In genomic region chr1:117066367-117066766, GRCh38 we compare ENCODE assay signal across 14 cellular contexts. TPM values are rescaled to one million over a fixed set of nuclear protein-coding genes. Genes with fewer than 3 reads are reported as not detected.
DNase-seq lines count a peak whose midpoint lies in the region; ATAC-seq and TF ChIP-seq lines count a peak whose summit lies in the region.
"Had no signal": no experiment of that assay in that cellular context is flagged by ENCODE, and none has a peak within 500 bp of the region (broad histone marks: within the 10 kb centered on the region; RNA-seq: fewer than 3 reads in every experiment).

No MANE protein-coding gene starts in this region.

- POLR2A ChIA-PET in MCF 10A (lab: Yijun Ruan, JAX) = interaction anchor here (1.0 kb wide), 1 partner anchor 58 kb away, joined by 4 read pairs; no protein-coding TSS in a partner anchor

- H2AFZ ChIP-seq in neuronal stem cell (ENCODE audit: low read length) = no peak overlapping the region
- H2AFZ ChIP-seq: GM23248 had no signal

- H2BK15ac ChIP-seq in neuronal stem cell (ENCODE audit: low read length) = no peak overlapping the region

- H3K4me1 ChIP-seq in breast epithelium = no peaks in the 10 kb centered on the region
- H3K4me1 ChIP-seq in neuronal stem cell (ENCODE audit: control insufficient read depth in 2 of 2, insufficient read depth in 1 of 2, low read depth in 1 of 2, low read length in 2 of 2) = no peaks in the 10 kb centered on the region
- H3K4me1 ChIP-seq: Caco-2 had no signal

- no peak for ATAC-seq in memory B cell (ENCODE audit: low read depth)
- ATAC-seq: HepG2 had no signal

- CTCF ChIA-PET in MCF 10A (lab: Yijun Ruan, JAX) = interaction anchor here (0.6 to 12.9 kb wide), 17 partner anchors 25 to 1042 kb away, joined by 3 to 201 read pairs (median 4); no protein-coding TSS in a partner anchor

- H3K18ac ChIP-seq in neuronal stem cell (ENCODE audit: low read length) = no peak overlapping the region

- TF ChIP-seq POLR2A in breast epithelium (IDR thresholded peaks at IDR 0.05) = no peak

- peak overlapping the region; percentile 56 for H3K4ac ChIP-seq in neuronal stem cell (ENCODE audit: low read length)

- no peak overlapping the region for H3K4me3 ChIP-seq in breast epithelium
- no peak overlapping the region for H3K4me3 ChIP-seq in neuronal stem cell (ENCODE audit: low read length in 2 of 2)
- H3K4me3 ChIP-seq: GM23248, HAP-1 had no signal

- no peak overlapping the region for H4K8ac ChIP-seq in neuronal stem cell (ENCODE audit: low read depth, low read length)

- H3K27me3 Mint-ChIP-seq in MCF 10A (ENCODE audit: insufficient read depth, unreplicated experiment) (no peaks in the 10 kb centered on the region), memory B cell (no peaks in the 10 kb centered on the region)
- H3K27me3 Mint-ChIP-seq: CD4-positive, alpha-beta T cell had no signal

- TF ChIP-seq CTCF in MCF 10A (IDR thresholded peaks at IDR 0.05; ENCODE audit: unreplicated experiment) (no peak), breast epithelium (IDR thresholded peaks at IDR 0.05) (no peak)

- no peaks in the 10 kb centered on the region for H3K9me3 Mint-ChIP-seq in MCF 10A (ENCODE audit: unreplicated experiment)
- H3K9me3 Mint-ChIP-seq in memory B cell = no peaks in the 10 kb centered on the region
- H3K9me3 Mint-ChIP-seq: CD4-positive, alpha-beta T cell had no signal

- H3K27ac Mint-ChIP-seq in MCF 10A (ENCODE audit: low read depth, unreplicated experiment) (peak overlapping the region; percentile 60), memory B cell (peak overlapping the region; percentile 22)
- H3K27ac Mint-ChIP-seq: CD4-positive, alpha-beta T cell had no signal

- peaks cover 2% of the 10 kb centered on the region for H3K79me1 ChIP-seq in neuronal stem cell (ENCODE audit: low read depth, low read length)

- BruUV-seq in MCF 10A (replicated peaks; lab: Mats Ljungman, UMichigan) = no TSS peak

- no peak overlapping the region for H2BK12ac ChIP-seq in neuronal stem cell (ENCODE audit: low read length)

- H3K9me3 ChIP-seq in breast epithelium = no peaks in the 10 kb centered on the region
- H3K9me3 ChIP-seq in neuronal stem cell (replicated peaks in 1 of 2; ENCODE audit: control insufficient read depth in 2 of 2, insufficient read depth in 1 of 2, low read depth in 1 of 2, low read length in 2 of 2) = peaks cover 0 to 2% of the 10 kb centered on the region in 2 donors
- H3K9me3 ChIP-seq: Caco-2, HAP-1 had no signal

- H3K27me3 ChIP-seq in breast epithelium (no peaks in the 10 kb centered on the region), neuronal stem cell (ENCODE audit: control insufficient read depth in 3 of 3, insufficient read depth in 3 of 3, low read depth in 1 of 3, low read length in 3 of 3) (no peaks in the 10 kb centered on the region)

- intact Hi-C loops in MCF 10A (cut with micrococcal nuclease) (loop anchor here (5.0 to 10.0 kb wide), 4 partner anchors 298 to 686 kb away; partner anchors contain the start of gene MAN1A2), breast epithelium (cut with DNase I; ENCODE audit: low total_unique reads) (no loop called here)

- H3K23ac ChIP-seq in neuronal stem cell (ENCODE audit: low read depth, low read length, poor library complexity) = no peak overlapping the region

- no peak overlapping the region for H4K91ac ChIP-seq in neuronal stem cell (ENCODE audit: low read depth, low read length, poor library complexity)

- H3K4me3 Mint-ChIP-seq in MCF 10A (ENCODE audit: unreplicated experiment) (no peak overlapping the region), memory B cell (no peak overlapping the region)
- H3K4me3 Mint-ChIP-seq: CD4-positive, alpha-beta T cell had no signal

- no CpG with 5 or more reads among the region's 6 CpGs for WGBS in neuronal stem cell (ENCODE audit: extremely low coverage in 2 of 2, insufficient read length in 2 of 2, insufficient replicate concordance in 1 of 2), 2 donors

- DNase-seq in MCF 10A (ENCODE audit: unreplicated experiment) (no peak), breast epithelium (ENCODE audit: low spot score in 2 of 2) (no peak), memory B cell (ENCODE audit: low spot score in 2 of 2) (no peak), neuronal stem cell (ENCODE audit: low spot score) (no peak), NCI-H128 (lab: John Stamatoyannopoulos, UW; ENCODE audit: unreplicated experiment) (no peak), LoVo (ENCODE audit: low spot score) (no peak)
- DNase-seq: AML-193; Caco-2; CD4-positive, alpha-beta T cell; GDM1; GM23248 had no signal

- no peak overlapping the region for H3K14ac ChIP-seq in neuronal stem cell (ENCODE audit: low read length)

- H3K4me1 Mint-ChIP-seq in MCF 10A (ENCODE audit: insufficient read depth, unreplicated experiment) (peaks cover 20% of the 10 kb centered on the region), memory B cell (peaks cover 20% of the 10 kb centered on the region)

- H2BK5ac ChIP-seq in neuronal stem cell (ENCODE audit: low read length) = no peak overlapping the region

- H2BK120ac ChIP-seq in neuronal stem cell (ENCODE audit: low read depth, low read length) = no peak overlapping the region

- no peak overlapping the region for H2AK5ac ChIP-seq in neuronal stem cell (ENCODE audit: low read depth, low read length)

- no peak overlapping the region for H3K4me2 ChIP-seq in neuronal stem cell (ENCODE audit: insufficient read depth, low read length, poor library complexity, severe bottlenecking)

- H3K9ac ChIP-seq in neuronal stem cell (ENCODE audit: low read depth, low read length, poor library complexity) = no peak overlapping the region
- H3K9ac ChIP-seq: GM23248 had no signal

- H3K36me3 Mint-ChIP-seq in MCF 10A (ENCODE audit: insufficient read depth, unreplicated experiment) (peaks cover 15% of the 10 kb centered on the region), memory B cell (peaks cover 16% of the 10 kb centered on the region)

- H3K27ac ChIP-seq in breast epithelium (no peak overlapping the region), neuronal stem cell (replicated peaks; ENCODE audit: low read length) (no peak overlapping the region)
- H3K27ac ChIP-seq: C4-2B, GM23248 had no signal

- H3K36me3 ChIP-seq in breast epithelium = no peaks in the 10 kb centered on the region
- peaks cover 4 to 72% of the 10 kb centered on the region in 2 donors for H3K36me3 ChIP-seq in neuronal stem cell (replicated peaks in 1 of 2; ENCODE audit: control insufficient read depth in 2 of 2, insufficient read depth in 2 of 2, low read length in 2 of 2)

RNA-seq across cellular contexts. Expression of gene TTF2, which starts 6.2 kb away (rescaled TPM):
- total RNA-seq in MCF 10A (2022) (28.4 and 38.6 TPM in 2 replicates), breast epithelium (10 to 100 TPM; 15.5 to 24.7 (median 24.6) TPM)
- 11.5 TPM for polyA plus RNA-seq in neuronal stem cell (2013, experiment 1 of 2)
- polyA plus RNA-seq in neuronal stem cell (2013, experiment 2 of 2) = 11.6 TPM

RNA-seq across cellular contexts. Expression of gene TRIM45, which starts 55.2 kb away (rescaled TPM):
- total RNA-seq in MCF 10A (2022) (1.6 and 2.9 TPM in 2 replicates), breast epithelium (1 to 10 TPM; 1.1 to 8.2 (median 6.6) TPM)
- polyA plus RNA-seq in neuronal stem cell (2013, experiment 1 of 2) = 19.1 TPM
- polyA plus RNA-seq in neuronal stem cell (2013, experiment 2 of 2) = 19.2 TPM
